22 cellular contexts compared by ENCODE assay signal in genomic region chr1:184193451-184193850, GRCh38.
"Had no signal": no experiment of that assay in that cellular context is flagged by ENCODE, and none has a peak within 500 bp of the region (broad histone marks: within the 10 kb centered on the region; RNA-seq: fewer than 3 reads in every experiment).

No MANE protein-coding gene starts in this region.

- H3K9me3 ChIP-seq: MG63, SK-N-SH had no signal

- H3K4me2 ChIP-seq: SK-N-SH had no signal

- H3K36me3 ChIP-seq: MG63 had no signal

- H3K9ac ChIP-seq: SK-N-SH had no signal

- H3K4me3 ChIP-seq: MG63 had no signal

- ATAC-seq: Panc1, PC-3 had no signal

- DNase-seq: KBM-7, MG63, NCI-H1092, NCI-H1105 treated with DMSO at 0.1 percent for 48 hours, NCI-H1417 treated with DMSO at 0.1 percent for 48 hours, NCI-H146, NCI-H1694 treated with DMSO at 0.1 percent for 48 hours, NCI-H2029, NCI-H2081 treated with DMSO at 0.1 percent for 48 hours, NCI-H2171, NCI-H226, NCI-H446, NCI-H510A, NCI-H524 treated with DMSO at 0.1 percent for 48 hours, NCI-H69, NCI-H774, PC-3, SHP77, SK-N-SH, SW 1271 had no signal

- H3K9me2 ChIP-seq: SK-N-SH had no signal

- H3K27ac ChIP-seq: HL-60 had no signal
